8 cellular contexts compared by ENCODE assay signal in genomic region chr2:54673501-54673998, GRCh38. TPM values are rescaled to one million over a fixed set of nuclear protein-coding genes. Genes with fewer than 3 reads are reported as not detected.
A peak's percentile ranks its signal among the peaks of the same experiment; 100 is the strongest.
DNase-seq lines count a peak whose midpoint lies in the region; ATAC-seq, FAIRE-seq and TF ChIP-seq lines count a peak whose summit lies in the region.

No MANE protein-coding gene starts in this region.

- H3K4me3 Mint-ChIP-seq in progenitor cell of endocrine pancreas (ENCODE audit: low read depth) = no peak overlapping the region

- no peak for FAIRE-seq in GM12892 (lab: Jason Lieb, UNC)

- DNase-seq in activated CD4-positive, alpha-beta T cell treated with anti-CD3 and anti-CD28 coated beads, Interleukin-2, amount 50 U/mL, for 48 hours = peak; percentile 66 to 72
- DNase-seq in fibroblast of villous mesenchyme (ENCODE audit: low read depth) = peak; percentile 76
- DNase-seq in progenitor cell of endocrine pancreas (ENCODE audit: low spot score, unreplicated experiment) = no peak
- no peak for DNase-seq in KBM-7
- no peak for DNase-seq in ecto neural progenitor cell (ENCODE audit: low spot score)
- DNase-seq in GM12892 (ENCODE audit: insufficient read length) = no peak

- H3K36me3 Mint-ChIP-seq in progenitor cell of endocrine pancreas (ENCODE audit: insufficient read depth) = peaks cover 23% of the 10 kb centered on the region

- TF ChIP-seq CTCF in fibroblast of villous mesenchyme (IDR thresholded peaks at IDR 0.05; ENCODE audit: insufficient read depth, low read depth, low read length) (no peak), progenitor cell of endocrine pancreas (IDR thresholded peaks at IDR 0.05; ENCODE audit: unreplicated experiment) (no peak)

- ATAC-seq in GM18517 (IDR thresholded peaks at IDR 0.05; ENCODE audit: unreplicated experiment) (peak; percentile 3), HG03025 (IDR thresholded peaks at IDR 0.05; ENCODE audit: low FRiP score, unreplicated experiment) (peak; percentile 39)

- H3K27me3 Mint-ChIP-seq in progenitor cell of endocrine pancreas = peaks cover 7% of the 10 kb centered on the region

- TF ChIP-seq POLR2A in GM12892 (IDR thresholded peaks at IDR 0.05; ENCODE audit: low read depth, low read length) = no peak

- no peaks in the 10 kb centered on the region for H3K9me3 Mint-ChIP-seq in progenitor cell of endocrine pancreas (ENCODE audit: low read depth)

- H3K27ac Mint-ChIP-seq in progenitor cell of endocrine pancreas = peak overlapping the region; percentile 90

- H3K4me3 ChIP-seq in fibroblast of villous mesenchyme (ENCODE audit: low read depth, low read length) = no peak overlapping the region

- H3K4me1 Mint-ChIP-seq in progenitor cell of endocrine pancreas (ENCODE audit: low read depth) = peaks cover 9% of the 10 kb centered on the region

- in situ Hi-C loops in KBM-7 (cut with MboI; ENCODE audit: low pct_unique_long_range_greater_than_20kb, low sequenced_read_pairs) = no loop called here

RNA-seq across cellular contexts. Expression of gene EML6, which starts 49.9 kb away (rescaled TPM):
- total RNA-seq in fibroblast of villous mesenchyme (0.32 and 1.3 TPM in 2 replicates), progenitor cell of endocrine pancreas (2.6 and 4.0 TPM in 2 replicates)
- polyA plus RNA-seq in GM12892 (2012; ENCODE audit: missing spikeins) = 0.34 TPM

Comparison
In these comparisons a context has a peak if more than half of its experiments do, and no peak if none do; other contexts are left out.
1. DNase-seq: peak in activated CD4-positive, alpha-beta T cell treated with anti-CD3 and anti-CD28 coated beads, Interleukin-2, amount 50 U/mL, for 48 hours (2 of 2) and fibroblast of villous mesenchyme (single experiment); none in progenitor cell of endocrine pancreas (single experiment), KBM-7 (single experiment), ecto neural progenitor cell (single experiment) and GM12892 (single experiment).